ENCODE assay signal across 8 cellular contexts in genomic region chr20:62860391-62860923, GRCh38. TPM values are rescaled to one million over a fixed set of nuclear protein-coding genes. Genes with fewer than 3 reads are reported as not detected.
A peak's percentile ranks its signal among the peaks of the same experiment; 100 is the strongest.
DNase-seq lines count a peak whose midpoint lies in the region; ATAC-seq and TF ChIP-seq lines count a peak whose summit lies in the region.

No MANE protein-coding gene starts in this region.

- peaks cover 23% of the 10 kb centered on the region for H3K4me1 Mint-ChIP-seq in activated naive CD8-positive, alpha-beta T cell treated with anti-CD3 and anti-CD28 coated beads for 36 hours
- H3K4me1 Mint-ChIP-seq in stimulated activated memory B cell treated with anti-CD40 and anti-IgM and Interleukin-4, amounts not matched to agents 10 μg/mL and 1 μg/mL and 100 μg/mL, for 72 hours = peaks cover 32% of the 10 kb centered on the region

- H3K9me3 ChIP-seq in DOHH2 (ENCODE audit: control insufficient read depth, insufficient read depth, low read length) = no peaks in the 10 kb centered on the region

- peak overlapping the region; percentile 59 for H3K4me3 ChIP-seq in DOHH2 (ENCODE audit: low read length)
- peak overlapping the region; percentile 43 for H3K4me3 ChIP-seq in iPS-11a (ENCODE audit: low read depth, low read length)

- H3F3A ChIP-seq in DOHH2 (ENCODE audit: control insufficient read depth, insufficient read depth) = no peaks in the 10 kb centered on the region

- DNase-seq in HPDE6-E6E7 (ENCODE audit: extremely low spot score) (peak; percentile 50), GM10266 (ENCODE audit: extremely low spot score) (no peak), NCI-H524 treated with DMSO at 0.1 percent for 48 hours (lab: John Stamatoyannopoulos, UW) (no peak), ACHN (no peak)
- no peak for DNase-seq in activated naive CD8-positive, alpha-beta T cell treated with anti-CD3 and anti-CD28 coated beads for 36 hours

- H3K36me3 Mint-ChIP-seq in activated naive CD8-positive, alpha-beta T cell treated with anti-CD3 and anti-CD28 coated beads for 36 hours = peaks cover 15% of the 10 kb centered on the region
- H3K36me3 Mint-ChIP-seq in stimulated activated memory B cell treated with anti-CD40 and anti-IgM and Interleukin-4, amounts not matched to agents 10 μg/mL and 1 μg/mL and 100 μg/mL, for 72 hours = peaks cover 18% of the 10 kb centered on the region

- H3K27me3 ChIP-seq in DOHH2 (ENCODE audit: control insufficient read depth, low read length) = no peaks in the 10 kb centered on the region

- no peak overlapping the region for H3K27ac ChIP-seq in DOHH2 (ENCODE audit: low read depth, low read length)

- peaks cover 3% of the 10 kb centered on the region for H3K9me3 Mint-ChIP-seq in activated naive CD8-positive, alpha-beta T cell treated with anti-CD3 and anti-CD28 coated beads for 36 hours
- peaks cover 4% of the 10 kb centered on the region for H3K9me3 Mint-ChIP-seq in stimulated activated memory B cell treated with anti-CD40 and anti-IgM and Interleukin-4, amounts not matched to agents 10 μg/mL and 1 μg/mL and 100 μg/mL, for 72 hours

- peak overlapping the region; percentile 74 for H3K4me3 Mint-ChIP-seq in activated naive CD8-positive, alpha-beta T cell treated with anti-CD3 and anti-CD28 coated beads for 36 hours
- H3K4me3 Mint-ChIP-seq in stimulated activated memory B cell treated with anti-CD40 and anti-IgM and Interleukin-4, amounts not matched to agents 10 μg/mL and 1 μg/mL and 100 μg/mL, for 72 hours = peak overlapping the region; percentile 73

- no peak overlapping the region for H3K27ac Mint-ChIP-seq in activated naive CD8-positive, alpha-beta T cell treated with anti-CD3 and anti-CD28 coated beads for 36 hours
- no peak overlapping the region for H3K27ac Mint-ChIP-seq in stimulated activated memory B cell treated with anti-CD40 and anti-IgM and Interleukin-4, amounts not matched to agents 10 μg/mL and 1 μg/mL and 100 μg/mL, for 72 hours

- H3K27me3 Mint-ChIP-seq in activated naive CD8-positive, alpha-beta T cell treated with anti-CD3 and anti-CD28 coated beads for 36 hours = no peaks in the 10 kb centered on the region
- H3K27me3 Mint-ChIP-seq in stimulated activated memory B cell treated with anti-CD40 and anti-IgM and Interleukin-4, amounts not matched to agents 10 μg/mL and 1 μg/mL and 100 μg/mL, for 72 hours = peaks cover 12% of the 10 kb centered on the region

- peaks cover 14% of the 10 kb centered on the region for H3K36me3 ChIP-seq in DOHH2 (ENCODE audit: control insufficient read depth, low read length)

- H4K20me1 ChIP-seq in DOHH2 (ENCODE audit: control insufficient read depth, insufficient read depth, low read depth, low read length) = no peaks in the 10 kb centered on the region

- TF ChIP-seq CTCF in DOHH2 (IDR thresholded peaks at IDR 0.05; ENCODE audit: low read depth, low read length, poor library complexity, severe bottlenecking) (no peak), GM10266 (IDR thresholded peaks at IDR 0.05; ENCODE audit: control insufficient read depth, insufficient read depth, low read depth, missing control alignments) (no peak)

- H3K79me2 ChIP-seq in DOHH2 (ENCODE audit: control insufficient read depth, low read length) = peaks cover 15% of the 10 kb centered on the region

- in situ Hi-C loops in ACHN (cut with HindIII; ENCODE audit: low pct_ligation_motif_present, low pct_unique_long_range_greater_than_20kb, low sequenced_read_pairs) = no loop called here

- no peaks in the 10 kb centered on the region for H3K9me2 ChIP-seq in DOHH2 (replicated peaks; ENCODE audit: control insufficient read depth, low read length)

- H3K4me2 ChIP-seq in DOHH2 (ENCODE audit: low read length) = peak overlapping the region; percentile 65

- ATAC-seq in stimulated activated memory B cell treated with anti-CD40 and anti-IgM and Interleukin-4, amounts not matched to agents 10 μg/mL and 1 μg/mL and 100 μg/mL, for 72 hours = no peak

- H3K4me1 ChIP-seq in DOHH2 (ENCODE audit: control insufficient read depth, low read length) = peaks cover 30% of the 10 kb centered on the region

RNA-seq across cellular contexts. Expression of gene TCFL5, which starts 1.2 kb away (rescaled TPM):
- total RNA-seq in activated naive CD8-positive, alpha-beta T cell treated with anti-CD3 and anti-CD28 coated beads for 36 hours = 1 to 10 TPM; 5.4 to 5.8 TPM

RNA-seq across cellular contexts. Expression of gene COL9A3, which starts 43.6 kb away (rescaled TPM):
- 1 to 10 TPM in 1 of 2 experiments, under 1 TPM in 1; 0.35 to 1.0 TPM for total RNA-seq in activated naive CD8-positive, alpha-beta T cell treated with anti-CD3 and anti-CD28 coated beads for 36 hours

RNA-seq across cellular contexts. Expression of gene OGFR, which starts 55.8 kb away (rescaled TPM):
- total RNA-seq in activated naive CD8-positive, alpha-beta T cell treated with anti-CD3 and anti-CD28 coated beads for 36 hours = 10 to 100 TPM; 66.1 to 69.9 TPM
